In genomic region chr3:68631810-68632545, GRCh38 we compare ENCODE assay signal across 24 cellular contexts.
A peak's percentile ranks its signal among the peaks of the same experiment; 100 is the strongest.
DNase-seq lines count a peak whose midpoint lies in the region; ATAC-seq and TF ChIP-seq lines count a peak whose summit lies in the region.
"Had no signal": no experiment of that assay in that cellular context is flagged by ENCODE, and none has a peak within 500 bp of the region (broad histone marks: within the 10 kb centered on the region; RNA-seq: fewer than 3 reads in every experiment).

No MANE protein-coding gene starts in this region.

- peak overlapping the region; percentile 7 for H3K9ac ChIP-seq in endodermal cell (ENCODE audit: extremely low read depth, low read length, poor library complexity, severe bottlenecking)
- H3K9ac ChIP-seq: BLaER1 treated with 17β-estradiol and CSF1 and Interleukin-3, amounts not matched to agents 10 nM and 100 nM; SK-N-SH had no signal

- no peak for ATAC-seq in HG02642 (IDR thresholded peaks at IDR 0.05; ENCODE audit: poor library complexity, unreplicated experiment)
- ATAC-seq: HCT116, Panc1 had no signal

- peak; percentile 53 for DNase-seq in ELF-1 (ENCODE audit: low read depth, low spot score)
- peak; percentile 54 for DNase-seq in NCI-H146 (lab: John Stamatoyannopoulos, UW)
- DNase-seq in endodermal cell = peak; percentile 81
- DNase-seq in iPS-NIHi11 (ENCODE audit: low spot score) = peak; percentile 74
- no peak for DNase-seq in tibial nerve (ENCODE audit: low spot score in 2 of 2)
- no peak for DNase-seq in MCF 10A (ENCODE audit: unreplicated experiment)
- DNase-seq in amygdala (lab: John Stamatoyannopoulos, UW) = no peak
- DNase-seq: ACHN; Caco-2; CD4-positive, alpha-beta memory T cell; DMS 273 treated with DMSO at 0.1 percent for 48 hours; DMS79 treated with DMSO at 0.1 percent for 48 hours; NCI-H1417; NCI-H187 treated with DMSO at 0.1 percent for 48 hours; NCI-H510A treated with DMSO at 0.1 percent for 48 hours; NCI-H748 treated with DMSO at 0.1 percent for 48 hours; SIG-M5; SK-N-SH had no signal

- WGBS in endodermal cell (ENCODE audit: insufficient coverage in 1 of 2, insufficient read length in 1 of 2), 2 experiments = 17 to 18% methylated on average over 3 to 7 of the region's 7 CpGs
- WGBS in tibial nerve, 2 donors = 29 to 35% methylated on average over 7 of the region's 7 CpGs

- CTCF ChIA-PET in MCF 10A (lab: Yijun Ruan, JAX) = no interaction called here

- H3K9me3 ChIP-seq in endodermal cell (ENCODE audit: control insufficient read depth, low read length) = peaks cover 17% of the 10 kb centered on the region
- peaks cover 0 to 3% (median 0%) of the 10 kb centered on the region in 4 donors for H3K9me3 ChIP-seq in tibial nerve
- H3K9me3 ChIP-seq: Caco-2, SK-N-SH had no signal

- H3K36me3 Mint-ChIP-seq in endodermal cell (ENCODE audit: low read depth) (no peaks in the 10 kb centered on the region), MCF 10A (ENCODE audit: insufficient read depth, unreplicated experiment) (no peaks in the 10 kb centered on the region)
- H3K36me3 Mint-ChIP-seq: CD4-positive, alpha-beta memory T cell; IgD-negative memory B cell had no signal

- H3K4me3 Mint-ChIP-seq in endodermal cell (no peak overlapping the region), MCF 10A (ENCODE audit: unreplicated experiment) (no peak overlapping the region)
- H3K4me3 Mint-ChIP-seq: CD4-positive, alpha-beta memory T cell; IgD-negative memory B cell had no signal

- no peak for TF ChIP-seq EP300 in tibial nerve (IDR thresholded peaks at IDR 0.05)

- TF ChIP-seq POLR2A in tibial nerve (IDR thresholded peaks at IDR 0.05) = no peak

- peaks cover 5% of the 10 kb centered on the region for H3K9me3 Mint-ChIP-seq in endodermal cell
- peaks cover 7% of the 10 kb centered on the region for H3K9me3 Mint-ChIP-seq in MCF 10A (ENCODE audit: unreplicated experiment)

- H3K36me3 ChIP-seq in endodermal cell (ENCODE audit: control insufficient read depth, insufficient read depth, low read length) (no peaks in the 10 kb centered on the region), tibial nerve (no peaks in the 10 kb centered on the region)
- H3K36me3 ChIP-seq: BLaER1 treated with 17β-estradiol and CSF1 and Interleukin-3, amounts not matched to agents 10 nM and 100 nM had no signal

- intact Hi-C loops in MCF 10A (cut with micrococcal nuclease) = no loop called here

- peaks cover 7% of the 10 kb centered on the region for H3K4me1 Mint-ChIP-seq in endodermal cell
- H3K4me1 Mint-ChIP-seq in MCF 10A (ENCODE audit: insufficient read depth, unreplicated experiment) = no peaks in the 10 kb centered on the region
- H3K4me1 Mint-ChIP-seq: CD4-positive, alpha-beta memory T cell; IgD-negative memory B cell had no signal

- POLR2A ChIA-PET in MCF 10A (lab: Yijun Ruan, JAX) = no interaction called here

- H3K27ac Mint-ChIP-seq in endodermal cell = no peak overlapping the region
- H3K27ac Mint-ChIP-seq in MCF 10A (ENCODE audit: low read depth, unreplicated experiment) = no peak overlapping the region
- H3K27ac Mint-ChIP-seq: CD4-positive, alpha-beta memory T cell; IgD-negative memory B cell had no signal

- peak overlapping the region; percentile 79 for H3K27ac ChIP-seq in endodermal cell (ENCODE audit: low read depth, low read length)
- H3K27ac ChIP-seq in tibial nerve = no peak overlapping the region
- H3K27ac ChIP-seq: 22Rv1; BLaER1 treated with 17β-estradiol and CSF1 and Interleukin-3, amounts not matched to agents 10 nM and 100 nM had no signal

- TF ChIP-seq CTCF in endodermal cell (conservative IDR thresholded peaks at IDR 0.05) (no peak), tibial nerve (IDR thresholded peaks at IDR 0.05) (no peak), MCF 10A (IDR thresholded peaks at IDR 0.05; ENCODE audit: unreplicated experiment) (no peak)

- no peak overlapping the region for H3K4me3 ChIP-seq in endodermal cell (ENCODE audit: low read length)
- no peak overlapping the region for H3K4me3 ChIP-seq in tibial nerve
- H3K4me3 ChIP-seq: BLaER1 treated with 17β-estradiol and CSF1 and Interleukin-3, amounts not matched to agents 10 nM and 100 nM had no signal

- H3K4me1 ChIP-seq in endodermal cell (ENCODE audit: control insufficient read depth, insufficient read depth, low read length) (peaks cover 4% of the 10 kb centered on the region), tibial nerve (no peaks in the 10 kb centered on the region)
- H3K4me1 ChIP-seq: BLaER1 treated with 17β-estradiol and CSF1 and Interleukin-3, amounts not matched to agents 10 nM and 100 nM; Caco-2 had no signal

- no peaks in the 10 kb centered on the region for H3K27me3 Mint-ChIP-seq in endodermal cell (ENCODE audit: insufficient read depth)
- peaks cover 47% of the 10 kb centered on the region for H3K27me3 Mint-ChIP-seq in MCF 10A (ENCODE audit: insufficient read depth, unreplicated experiment)
- H3K27me3 Mint-ChIP-seq: IgD-negative memory B cell had no signal

- BruUV-seq in MCF 10A (replicated peaks; lab: Mats Ljungman, UMichigan) = no TSS peak

- no peaks in the 10 kb centered on the region for H3K27me3 ChIP-seq in endodermal cell (ENCODE audit: control insufficient read depth, insufficient read depth, low read length, poor library complexity, severe bottlenecking)
- no peaks in the 10 kb centered on the region for H3K27me3 ChIP-seq in tibial nerve
- H3K27me3 ChIP-seq: BLaER1 treated with 17β-estradiol and CSF1 and Interleukin-3, amounts not matched to agents 10 nM and 100 nM had no signal

Comparison
In these comparisons a context has a peak if more than half of its experiments do, and no peak if none do; other contexts are left out.
1. DNase-seq: peak in ELF-1 (single experiment), NCI-H146 (single experiment), endodermal cell (single experiment) and iPS-NIHi11 (single experiment); none in tibial nerve (0 of 2), MCF 10A (single experiment) and amygdala (0 of 56).